ENCODE assay signal across 15 cellular contexts in the genomic region with DNA sequence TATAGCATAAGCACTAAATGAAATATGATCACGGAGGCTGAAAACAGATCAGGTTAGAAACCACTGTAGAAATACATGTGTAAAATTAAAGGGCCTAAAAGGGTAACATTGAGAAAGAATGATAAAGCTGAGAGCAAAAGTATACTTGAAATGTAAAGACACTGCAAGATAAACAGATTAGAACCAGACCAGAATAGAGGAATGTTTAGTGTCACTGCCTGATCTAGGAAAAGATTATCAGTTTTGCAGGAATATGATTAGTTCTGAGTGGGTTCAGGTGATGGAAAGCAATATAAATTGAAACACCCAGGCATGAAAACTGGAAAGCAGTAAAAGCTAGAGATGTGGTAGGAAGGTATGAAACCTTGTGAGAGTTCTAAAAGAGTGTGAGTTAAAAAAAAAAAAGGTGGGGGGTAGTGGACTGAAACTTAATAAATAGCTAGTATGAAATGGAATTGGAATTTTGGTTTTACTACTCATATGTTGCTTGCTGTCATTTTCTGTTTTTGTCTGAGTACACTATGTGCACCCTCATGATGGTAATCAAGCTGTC.
"Had no signal": no experiment of that assay in that cellular context is flagged by ENCODE, and none has a peak within 500 bp of the region (broad histone marks: within the 10 kb centered on the region; RNA-seq: fewer than 3 reads in every experiment).

No MANE protein-coding gene starts in this region.

- H3K9me3 Mint-ChIP-seq: activated naive CD4-positive, alpha-beta T cell treated with anti-CD3 and anti-CD28 coated beads for 36 hours; activated T-cell treated with anti-CD3 and anti-CD28 coated beads, Interleukin-2, amount 50 U/mL, for 4 hours; stimulated activated naive CD8-positive, alpha-beta T cell treated with anti-CD3 and anti-CD28 coated beads, Interleukin-15, amount 100 ng/mL, for 72 hours had no signal

- H3K9me3 ChIP-seq: adrenal gland, left lung, thoracic aorta, uterus had no signal

- H3K27ac ChIP-seq: adrenal gland, coronary artery, left lung, thoracic aorta, uterus, WERI-Rb-1 had no signal

- H3K27ac Mint-ChIP-seq: activated naive CD4-positive, alpha-beta T cell treated with anti-CD3 and anti-CD28 coated beads for 36 hours had no signal

- H3K27me3 ChIP-seq: adrenal gland, left lung, uterus had no signal

- H3K4me1 ChIP-seq: left lung, uterus had no signal

- DNase-seq: activated CD4-positive, alpha-beta T cell treated with anti-CD3 and anti-CD28 coated beads, Interleukin-2, amount 50 U/mL, for 1 hour; activated naive CD4-positive, alpha-beta T cell treated with anti-CD3 and anti-CD28 coated beads for 36 hours; activated T-cell treated with anti-CD3 and anti-CD28 coated beads, Interleukin-2, amount 50 U/mL, for 4 hours; adrenal gland; caudate nucleus; effector CD8-positive, alpha-beta T cell; islet precursor cell; left lung; stimulated activated CD4-positive, alpha-beta T cell treated with anti-CD3 and anti-CD28 coated beads, Interleukin-15, amount 100 ng/mL, for 24 hours; stimulated activated CD4-positive, alpha-beta T cell treated with anti-CD3 and anti-CD28 coated beads, Interleukin-4, amount 100 ng/mL, for 24 hours; stimulated activated naive CD8-positive, alpha-beta T cell treated with anti-CD3 and anti-CD28 coated beads, Interleukin-15, amount 100 ng/mL, for 72 hours; uterus; WERI-Rb-1 had no signal

- H3K36me3 ChIP-seq: adrenal gland, uterus had no signal

- H3K4me3 ChIP-seq: adrenal gland, coronary artery, left lung, thoracic aorta, uterus had no signal

- ATAC-seq: activated T-cell treated with anti-CD3 and anti-CD28 coated beads, Interleukin-2, amount 50 U/mL, for 4 hours; left lung; stimulated activated naive CD8-positive, alpha-beta T cell treated with anti-CD3 and anti-CD28 coated beads, Interleukin-15, amount 100 ng/mL, for 72 hours had no signal

- H3K4me3 Mint-ChIP-seq: activated naive CD4-positive, alpha-beta T cell treated with anti-CD3 and anti-CD28 coated beads for 36 hours; activated T-cell treated with anti-CD3 and anti-CD28 coated beads, Interleukin-2, amount 50 U/mL, for 4 hours; stimulated activated naive CD8-positive, alpha-beta T cell treated with anti-CD3 and anti-CD28 coated beads, Interleukin-15, amount 100 ng/mL, for 72 hours had no signal

- H3K27me3 Mint-ChIP-seq: stimulated activated naive CD8-positive, alpha-beta T cell treated with anti-CD3 and anti-CD28 coated beads, Interleukin-15, amount 100 ng/mL, for 72 hours had no signal
